41 cellular contexts compared by ENCODE assay signal in genomic region chr5:63070001-63070400, GRCh38.
"Had no signal": no experiment of that assay in that cellular context is flagged by ENCODE, and none has a peak within 500 bp of the region (broad histone marks: within the 10 kb centered on the region; RNA-seq: fewer than 3 reads in every experiment).

No MANE protein-coding gene starts in this region.

- H2AFZ ChIP-seq: PC-9 had no signal

- H3K27ac Mint-ChIP-seq: activated CD4-positive, alpha-beta T cell treated with anti-CD3 and anti-CD28 coated beads for 36 hours; activated CD4-positive, alpha-beta T cell treated with anti-CD3 and anti-CD28 coated beads, Interleukin-2, amount 10 ng/mL, durations not matched to agents 7 days and 5 days; activated CD8-positive, alpha-beta T cell treated with anti-CD3 and anti-CD28 coated beads, Interleukin-2, amount 10 ng/mL, durations not matched to agents 7 days and 5 days; activated naive CD4-positive, alpha-beta T cell treated with anti-CD3 and anti-CD28 coated beads, Interleukin-2, amount 50 U/mL, for 24 hours; activated naive CD8-positive, alpha-beta T cell treated with anti-CD3 and anti-CD28 coated beads, Interleukin-2, amount 10 ng/mL, durations not matched to agents 7 days and 5 days; activated T-cell treated with anti-CD3 and anti-CD28 coated beads, Interleukin-2, amount 50 U/mL, for 24 hours; activated T-helper 2 cell treated with anti-CD3 and anti-CD28 coated beads, Interferon-gamma antibody, Interleukin-2, Interleukin-4, amounts not matched to agents 10 μg/mL and 5 μg/mL and 100 μg/mL, durations not matched to agents 14 hours and 24 hours and 36 hours; brain had no signal

- H3K27me3 ChIP-seq: ascending aorta had no signal

- H3K36me3 Mint-ChIP-seq: activated naive CD4-positive, alpha-beta T cell treated with anti-CD3 and anti-CD28 coated beads, Interleukin-2, amount 50 U/mL, for 24 hours; activated naive CD8-positive, alpha-beta T cell treated with anti-CD3 and anti-CD28 coated beads, Interleukin-2, amount 10 ng/mL, durations not matched to agents 7 days and 5 days; brain had no signal

- H3K4me2 ChIP-seq: PC-9 had no signal

- H3K9me3 ChIP-seq: ascending aorta had no signal

- H3K27me3 Mint-ChIP-seq: activated CD4-positive, alpha-beta T cell treated with anti-CD3 and anti-CD28 coated beads for 36 hours; activated CD4-positive, alpha-beta T cell treated with anti-CD3 and anti-CD28 coated beads, Interleukin-2, amount 10 ng/mL, durations not matched to agents 7 days and 5 days; activated naive CD4-positive, alpha-beta T cell treated with anti-CD3 and anti-CD28 coated beads, Interleukin-2, amount 50 U/mL, for 24 hours; activated naive CD8-positive, alpha-beta T cell treated with anti-CD3 and anti-CD28 coated beads, Interleukin-2, amount 10 ng/mL, durations not matched to agents 7 days and 5 days; activated T-cell treated with anti-CD3 and anti-CD28 coated beads, Interleukin-2, amount 50 U/mL, for 24 hours had no signal

- H3K4me3 ChIP-seq: ascending aorta, PC-9 had no signal

- H3K27ac ChIP-seq: ascending aorta, PC-9, RWPE1 had no signal

- FAIRE-seq: bronchial epithelial cell, RCC 7860, TTC549 had no signal

- H3K36me3 ChIP-seq: ascending aorta had no signal

- H3K4me1 ChIP-seq: ascending aorta had no signal

- H3K4me1 Mint-ChIP-seq: activated CD4-positive, alpha-beta T cell treated with anti-CD3 and anti-CD28 coated beads for 36 hours; activated CD4-positive, alpha-beta T cell treated with anti-CD3 and anti-CD28 coated beads, Interleukin-2, amount 10 ng/mL, durations not matched to agents 7 days and 5 days; activated naive CD4-positive, alpha-beta T cell treated with anti-CD3 and anti-CD28 coated beads, Interleukin-2, amount 50 U/mL, for 24 hours; activated naive CD8-positive, alpha-beta T cell treated with anti-CD3 and anti-CD28 coated beads, Interleukin-2, amount 10 ng/mL, durations not matched to agents 7 days and 5 days; brain had no signal

- ATAC-seq: activated CD4-positive, alpha-beta T cell treated with anti-CD3 and anti-CD28 coated beads for 36 hours; activated CD4-positive, CD25-positive, alpha-beta regulatory T cell treated with anti-CD3 and anti-CD28 coated beads, Interleukin-2, amount 50 U/mL, for 24 hours; activated CD8-positive, alpha-beta T cell treated with anti-CD3 and anti-CD28 coated beads, Interleukin-2, amount 10 ng/mL, durations not matched to agents 7 days and 5 days; Right ventricle myocardium inferior; SK-N-SH treated with all-trans-retinoic acid at 6 μM for 48 hours had no signal

- H3K4me3 Mint-ChIP-seq: activated CD4-positive, alpha-beta T cell treated with anti-CD3 and anti-CD28 coated beads for 36 hours; activated CD4-positive, alpha-beta T cell treated with anti-CD3 and anti-CD28 coated beads, Interleukin-2, amount 10 ng/mL, durations not matched to agents 7 days and 5 days; activated CD8-positive, alpha-beta T cell treated with anti-CD3 and anti-CD28 coated beads, Interleukin-2, amount 10 ng/mL, durations not matched to agents 7 days and 5 days; activated naive CD4-positive, alpha-beta T cell treated with anti-CD3 and anti-CD28 coated beads, Interleukin-2, amount 50 U/mL, for 24 hours; activated naive CD8-positive, alpha-beta T cell treated with anti-CD3 and anti-CD28 coated beads, Interleukin-2, amount 10 ng/mL, durations not matched to agents 7 days and 5 days; activated T-cell treated with anti-CD3 and anti-CD28 coated beads, Interleukin-2, amount 50 U/mL, for 24 hours; brain had no signal

- DNase-seq: activated CD4-positive, alpha-beta T cell treated with anti-CD3 and anti-CD28 coated beads for 36 hours; activated CD4-positive, alpha-beta T cell treated with anti-CD3 and anti-CD28 coated beads, Interleukin-2, amount 10 ng/mL, durations not matched to agents 7 days and 5 days; activated CD4-positive, alpha-beta T cell treated with anti-CD3 and anti-CD28 coated beads, Interleukin-2, amount 50 U/mL, for 48 hours; activated CD8-positive, alpha-beta T cell treated with anti-CD3 and anti-CD28 coated beads, Interleukin-2, amount 10 ng/mL, durations not matched to agents 7 days and 5 days; activated gamma-delta T cell; activated naive CD4-positive, alpha-beta T cell treated with Interleukin-2 at 50 U/mL for 16 hours; activated naive CD8-positive, alpha-beta T cell treated with anti-CD3 and anti-CD28 coated beads, Interleukin-2, amount 10 ng/mL, durations not matched to agents 7 days and 5 days; activated T-cell treated with anti-CD3 and anti-CD28 coated beads, Interleukin-2, amount 50 U/mL, for 24 hours; amygdala; caudate nucleus; cerebellar nuclear complex; Karpas-422; KBM-7; NCI-H1048; NCI-H1105 treated with DMSO at 0.1 percent for 48 hours; NCI-H1436; NCI-H1694; NCI-H2029; NCI-H2107; NCI-H2171; NCI-H510A; NCI-H526; NCI-H748 treated with DMSO at 0.1 percent for 48 hours; NK-92 treated with Interleukin-12 subunit alpha and Interleukin-12 subunit beta, amount 100 ng/mL, for 24 hours; PC-9; SIG-M5; SW 1271; T-helper 1 cell; T-helper 2 cell; T-helper 9 cell had no signal

- H3K9me3 Mint-ChIP-seq: activated CD4-positive, alpha-beta T cell treated with anti-CD3 and anti-CD28 coated beads, Interleukin-2, amount 10 ng/mL, durations not matched to agents 7 days and 5 days; activated T-cell treated with anti-CD3 and anti-CD28 coated beads, Interleukin-2, amount 50 U/mL, for 24 hours; activated T-helper 2 cell treated with anti-CD3 and anti-CD28 coated beads, Interferon-gamma antibody, Interleukin-2, Interleukin-4, amounts not matched to agents 10 μg/mL and 5 μg/mL and 100 μg/mL, durations not matched to agents 14 hours and 24 hours and 36 hours; brain had no signal
